In genomic region chr16:30622455-30623032, GRCh38 we compare ENCODE assay signal across 27 cellular contexts.
"Had no signal": no experiment of that assay in that cellular context is flagged by ENCODE, and none has a peak within 500 bp of the region (broad histone marks: within the 10 kb centered on the region; RNA-seq: fewer than 3 reads in every experiment).

No MANE protein-coding gene starts in this region.

- H3K4me1 ChIP-seq: ascending aorta, esophagus squamous epithelium, parathyroid adenoma, psoas muscle, right atrium auricular region, uterus had no signal

- H3K9ac ChIP-seq: parathyroid adenoma had no signal

- H3K27ac ChIP-seq: ascending aorta, brain microvascular endothelial cell, esophagus squamous epithelium, parathyroid adenoma, psoas muscle, right atrium auricular region, thoracic aorta, uterus had no signal

- H3K4me3 ChIP-seq: ascending aorta, esophagus squamous epithelium, psoas muscle, right atrium auricular region, thoracic aorta, uterus had no signal

- H3K79me2 ChIP-seq: parathyroid adenoma had no signal

- H3K9me3 ChIP-seq: ascending aorta, esophagus squamous epithelium, psoas muscle, right atrium auricular region, thoracic aorta, uterus had no signal

- H3K27me3 ChIP-seq: ascending aorta, brain microvascular endothelial cell, esophagus squamous epithelium, right atrium auricular region, uterus had no signal

- H3K9me3 Mint-ChIP-seq: activated CD4-positive, alpha-beta memory T cell treated with anti-CD3 and anti-CD28 coated beads, Interleukin-2, amount 10 ng/mL, durations not matched to agents 7 days and 5 days; activated CD4-positive, alpha-beta T cell treated with anti-CD3 and anti-CD28 coated beads, Interleukin-2, amount 10 ng/mL, durations not matched to agents 7 days and 5 days; activated naive CD4-positive, alpha-beta T cell treated with anti-CD3 and anti-CD28 coated beads, Interleukin-2, amount 10 ng/mL, durations not matched to agents 7 days and 5 days; activated naive CD8-positive, alpha-beta T cell treated with anti-CD3 and anti-CD28 coated beads, Interleukin-2, amount 10 ng/mL, durations not matched to agents 7 days and 5 days; activated T-cell treated with anti-CD3 and anti-CD28 coated beads, Interleukin-2, amount 50 U/mL, for 24 hours; WTC11 had no signal

- FAIRE-seq: endothelial cell of umbilical vein, islet of Langerhans had no signal

- H3K36me3 ChIP-seq: ascending aorta, brain microvascular endothelial cell, esophagus squamous epithelium, right atrium auricular region, thoracic aorta, uterus had no signal

- DNase-seq: activated CD4-positive, alpha-beta memory T cell treated with anti-CD3 and anti-CD28 coated beads, Interleukin-2, amount 10 ng/mL, durations not matched to agents 7 days and 5 days; activated CD4-positive, alpha-beta T cell treated with anti-CD3 and anti-CD28 coated beads for 1 hour; activated CD4-positive, alpha-beta T cell treated with anti-CD3 and anti-CD28 coated beads, Interleukin-2, amount 10 ng/mL, durations not matched to agents 7 days and 5 days; activated CD8-positive, alpha-beta memory T cell treated with anti-CD3 and anti-CD28 coated beads, Interleukin-2, amount 50 U/mL, for 48 hours; activated gamma-delta T cell; activated naive CD4-positive, alpha-beta T cell treated with anti-CD3 and anti-CD28 coated beads, Interleukin-2, amount 10 ng/mL, durations not matched to agents 7 days and 5 days; activated naive CD8-positive, alpha-beta T cell treated with anti-CD3 and anti-CD28 coated beads, Interleukin-2, amount 10 ng/mL, durations not matched to agents 7 days and 5 days; activated T-cell treated with anti-CD3 and anti-CD28 coated beads, Interleukin-2, amount 50 U/mL, for 24 hours; brain microvascular endothelial cell; esophagus squamous epithelium; foreskin melanocyte; left ventricle myocardium superior; occipital lobe; psoas muscle; stimulated activated CD4-positive, alpha-beta T cell treated with anti-CD3 and anti-CD28 coated beads, Interleukin-4, amount 100 ng/mL, for 1 hour; stimulated activated naive CD8-positive, alpha-beta T cell treated with anti-CD3 and anti-CD28 coated beads, Interleukin-15, Interleukin-2, amounts not matched to agents 100 U/mL and 50 U/mL, for 24 hours; T-helper 17 cell; T1000; uterus had no signal

- ATAC-seq: left ventricle myocardium superior; psoas muscle; stimulated activated naive CD8-positive, alpha-beta T cell treated with anti-CD3 and anti-CD28 coated beads, Interleukin-15, Interleukin-2, amounts not matched to agents 100 U/mL and 50 U/mL, for 24 hours; T-helper 17 cell; WTC11 had no signal

- H3K27ac Mint-ChIP-seq: activated CD4-positive, alpha-beta memory T cell treated with anti-CD3 and anti-CD28 coated beads, Interleukin-2, amount 10 ng/mL, durations not matched to agents 7 days and 5 days; activated CD4-positive, alpha-beta T cell treated with anti-CD3 and anti-CD28 coated beads, Interleukin-2, amount 10 ng/mL, durations not matched to agents 7 days and 5 days; activated naive CD4-positive, alpha-beta T cell treated with anti-CD3 and anti-CD28 coated beads, Interleukin-2, amount 10 ng/mL, durations not matched to agents 7 days and 5 days; activated naive CD8-positive, alpha-beta T cell treated with anti-CD3 and anti-CD28 coated beads, Interleukin-2, amount 10 ng/mL, durations not matched to agents 7 days and 5 days; activated T-cell treated with anti-CD3 and anti-CD28 coated beads, Interleukin-2, amount 50 U/mL, for 24 hours; T-helper 17 cell; type B pancreatic cell; WTC11 had no signal

- H3K36me3 Mint-ChIP-seq: activated naive CD4-positive, alpha-beta T cell treated with anti-CD3 and anti-CD28 coated beads, Interleukin-2, amount 10 ng/mL, durations not matched to agents 7 days and 5 days; activated naive CD8-positive, alpha-beta T cell treated with anti-CD3 and anti-CD28 coated beads, Interleukin-2, amount 10 ng/mL, durations not matched to agents 7 days and 5 days; type B pancreatic cell; WTC11 had no signal

- H3K4me1 Mint-ChIP-seq: activated naive CD4-positive, alpha-beta T cell treated with anti-CD3 and anti-CD28 coated beads, Interleukin-2, amount 10 ng/mL, durations not matched to agents 7 days and 5 days; T-helper 17 cell had no signal

- H3K27me3 Mint-ChIP-seq: activated T-cell treated with anti-CD3 and anti-CD28 coated beads, Interleukin-2, amount 50 U/mL, for 24 hours; type B pancreatic cell had no signal

- H2AFZ ChIP-seq: parathyroid adenoma had no signal

- H3K4me3 Mint-ChIP-seq: activated CD4-positive, alpha-beta memory T cell treated with anti-CD3 and anti-CD28 coated beads, Interleukin-2, amount 10 ng/mL, durations not matched to agents 7 days and 5 days; activated CD4-positive, alpha-beta T cell treated with anti-CD3 and anti-CD28 coated beads, Interleukin-2, amount 10 ng/mL, durations not matched to agents 7 days and 5 days; activated naive CD4-positive, alpha-beta T cell treated with anti-CD3 and anti-CD28 coated beads, Interleukin-2, amount 10 ng/mL, durations not matched to agents 7 days and 5 days; activated naive CD8-positive, alpha-beta T cell treated with anti-CD3 and anti-CD28 coated beads, Interleukin-2, amount 10 ng/mL, durations not matched to agents 7 days and 5 days; activated T-cell treated with anti-CD3 and anti-CD28 coated beads, Interleukin-2, amount 50 U/mL, for 24 hours; T-helper 17 cell; type B pancreatic cell; WTC11 had no signal
